Comparison of ENCODE assay signal across 19 cellular contexts in genomic region chr7:2083362-2083761, GRCh38.
"Had no signal": no experiment of that assay in that cellular context is flagged by ENCODE, and none has a peak within 500 bp of the region (broad histone marks: within the 10 kb centered on the region; RNA-seq: fewer than 3 reads in every experiment).

No MANE protein-coding gene starts in this region.

- H3K9me3 Mint-ChIP-seq: activated naive CD4-positive, alpha-beta T cell treated with anti-CD3 and anti-CD28 coated beads, Interleukin-2, amount 10 ng/mL, durations not matched to agents 7 days and 5 days; brain; dendritic cell treated with granulocyte-macrophage colony-stimulating factor and Interleukin-4, amounts not matched to agents 40 ng/mL and 50 ng/mL, for 4 days; stimulated activated naive CD8-positive, alpha-beta T cell treated with anti-CD3 and anti-CD28 coated beads, Interleukin-15, amount 100 ng/mL, for 72 hours; T-cell; T-helper 2 cell treated with Interferon-gamma antibody and Interleukin-4, amounts not matched to agents 5 μg/mL and 100 μg/mL, for 36 hours had no signal

- H3K4me3 Mint-ChIP-seq: activated naive CD4-positive, alpha-beta T cell treated with anti-CD3 and anti-CD28 coated beads, Interleukin-2, amount 10 ng/mL, durations not matched to agents 7 days and 5 days; brain; dendritic cell treated with granulocyte-macrophage colony-stimulating factor and Interleukin-4, amounts not matched to agents 40 ng/mL and 50 ng/mL, for 4 days; T-helper 2 cell treated with Interferon-gamma antibody and Interleukin-4, amounts not matched to agents 5 μg/mL and 100 μg/mL, for 36 hours had no signal

- H3K27ac ChIP-seq: hepatocyte, left lung, sigmoid colon, tibial artery had no signal

- ATAC-seq: left lung; stimulated activated naive CD8-positive, alpha-beta T cell treated with anti-CD3 and anti-CD28 coated beads, Interleukin-15, amount 100 ng/mL, for 72 hours; T-cell had no signal

- H2AFZ ChIP-seq: hepatocyte had no signal

- H3K4me3 ChIP-seq: hepatocyte, left lung, lung, sigmoid colon, tibial artery had no signal

- H3K79me2 ChIP-seq: hepatocyte had no signal

- H3K27me3 ChIP-seq: hepatocyte, left lung, sigmoid colon, tibial artery had no signal

- H3K27me3 Mint-ChIP-seq: activated naive CD4-positive, alpha-beta T cell treated with anti-CD3 and anti-CD28 coated beads, Interleukin-2, amount 10 ng/mL, durations not matched to agents 7 days and 5 days; dendritic cell treated with granulocyte-macrophage colony-stimulating factor and Interleukin-4, amounts not matched to agents 40 ng/mL and 50 ng/mL, for 4 days; stimulated activated naive CD8-positive, alpha-beta T cell treated with anti-CD3 and anti-CD28 coated beads, Interleukin-15, amount 100 ng/mL, for 72 hours; T-cell had no signal

- H3K4me2 ChIP-seq: hepatocyte had no signal

- H3K9me3 ChIP-seq: left lung, sigmoid colon, tibial artery had no signal

- DNase-seq: activated CD4-positive, alpha-beta T cell treated with anti-CD3 and anti-CD28 coated beads, Interleukin-2, amount 50 U/mL, for 4 hours; activated naive CD4-positive, alpha-beta T cell treated with anti-CD3 and anti-CD28 coated beads, Interleukin-2, amount 10 ng/mL, durations not matched to agents 7 days and 5 days; activated T-cell treated with anti-CD3 and anti-CD28 coated beads, Interleukin-2, amount 50 U/mL, for 48 hours; aorta; caudate nucleus; effector CD4-positive, alpha-beta T cell; foreskin melanocyte; kidney glomerular epithelial cell; left lung; occipital lobe; sigmoid colon; stimulated activated naive CD8-positive, alpha-beta T cell treated with anti-CD3 and anti-CD28 coated beads, Interleukin-15, amount 100 ng/mL, for 72 hours; T-cell; tibial artery had no signal

- H3K27ac Mint-ChIP-seq: activated naive CD4-positive, alpha-beta T cell treated with anti-CD3 and anti-CD28 coated beads, Interleukin-2, amount 10 ng/mL, durations not matched to agents 7 days and 5 days; dendritic cell treated with granulocyte-macrophage colony-stimulating factor and Interleukin-4, amounts not matched to agents 40 ng/mL and 50 ng/mL, for 4 days; T-helper 2 cell treated with Interferon-gamma antibody and Interleukin-4, amounts not matched to agents 5 μg/mL and 100 μg/mL, for 36 hours had no signal

- H3K4me1 ChIP-seq: left lung, sigmoid colon, tibial artery had no signal
